In genomic region chrX:113457719-113458118, GRCh38 we compare ENCODE assay signal across 35 cellular contexts.
"Had no signal": no experiment of that assay in that cellular context is flagged by ENCODE, and none has a peak within 500 bp of the region (broad histone marks: within the 10 kb centered on the region; RNA-seq: fewer than 3 reads in every experiment).

No MANE protein-coding gene starts in this region.

- H3K9ac ChIP-seq: KMS-11 had no signal

- H3K27me3 ChIP-seq: MG63 had no signal

- H3K4me2 ChIP-seq: KMS-11 had no signal

- H3K36me3 ChIP-seq: MG63 had no signal

- H3K4me3 ChIP-seq: MG63 had no signal

- DNase-seq: Karpas-422, Kasumi-1, KG1, MG63, MM.1S, MV-4-11, NCI-H1048, NCI-H1092, NCI-H1092 treated with DMSO at 0.1 percent for 48 hours, NCI-H1105, NCI-H1105 treated with DMSO at 0.1 percent for 48 hours, NCI-H1417, NCI-H1417 treated with DMSO at 0.1 percent for 48 hours, NCI-H1436, NCI-H1436 treated with DMSO at 0.1 percent for 48 hours, NCI-H146, NCI-H1694, NCI-H1694 treated with DMSO at 0.1 percent for 48 hours, NCI-H187, NCI-H187 treated with DMSO at 0.1 percent for 48 hours, NCI-H1930, NCI-H2029, NCI-H2029 treated with DMSO at 0.1 percent for 48 hours, NCI-H2081, NCI-H2081 treated with DMSO at 0.1 percent for 48 hours, NCI-H2107, NCI-H2171, NCI-H2171 treated with DMSO at 0.1 percent for 48 hours, NCI-H2227 treated with DMSO at 0.1 percent for 48 hours, NCI-H226, NCI-H345, NCI-H446, NCI-H446 treated with DMSO at 0.1 percent for 48 hours, NCI-H510A had no signal

- H3K9me3 ChIP-seq: MG63 had no signal

- H3K27ac ChIP-seq: KMS-11 had no signal
